ENCODE assay signal across 17 cellular contexts in genomic region chr6:119552016-119552415, GRCh38.
"Had no signal": no experiment of that assay in that cellular context is flagged by ENCODE, and none has a peak within 500 bp of the region (broad histone marks: within the 10 kb centered on the region; RNA-seq: fewer than 3 reads in every experiment).

No MANE protein-coding gene starts in this region.

- H3K36me3 ChIP-seq: esophagus squamous epithelium, heart right ventricle, stomach, thoracic aorta, transverse colon had no signal

- H3K27me3 ChIP-seq: esophagus squamous epithelium, heart right ventricle, stomach, transverse colon had no signal

- H3K4me3 Mint-ChIP-seq: naive B cell, nephron had no signal

- H3K4me1 ChIP-seq: esophagus squamous epithelium, heart right ventricle, stomach, transverse colon had no signal

- ATAC-seq: heart right ventricle, sciatic nerve had no signal

- H3K4me1 Mint-ChIP-seq: naive B cell, nephron had no signal

- DNase-seq: dermis blood vessel endothelial cell; esophagus squamous epithelium; heart right ventricle; hypothalamus; kidney glomerular epithelial cell; mesendoderm; naive B cell; posterior cingulate gyrus; stimulated activated CD4-positive, alpha-beta T cell treated with anti-CD3 and anti-CD28 coated beads, Interleukin-12 subunit alpha, Interleukin-12 subunit beta, amount 100 ng/mL, for 4 hours; stimulated activated naive CD4-positive, alpha-beta T cell; stomach; substantia nigra; transverse colon had no signal

- H3K27me3 Mint-ChIP-seq: naive B cell had no signal

- H3K27ac Mint-ChIP-seq: nephron had no signal

- H3K27ac ChIP-seq: esophagus squamous epithelium, heart right ventricle, skin epidermis, stomach, thoracic aorta, transverse colon had no signal

- H3K9me3 ChIP-seq: esophagus squamous epithelium, thoracic aorta, transverse colon had no signal

- H3K4me3 ChIP-seq: esophagus squamous epithelium, heart right ventricle, skin epidermis, stomach, thoracic aorta, transverse colon had no signal
